ENCODE assay signal across 1 cellular context in genomic region chr1:70286453-70286852, GRCh38.
TF ChIP-seq lines count a peak whose summit lies in the region.

No MANE protein-coding gene starts in this region.

TF ChIP-seq in HEK293, 187 proteins besides CTCF, POLR2A, EP300 and RAD21 (continued from another document):
- no peak for TF ChIP-seq ZNF18 (tag by site-specific recombination; IDR thresholded peaks at IDR 0.05)
- no peak for TF ChIP-seq MZF1 (tag by site-specific recombination; IDR thresholded peaks at IDR 0.05; ENCODE audit: borderline replicate concordance)
- TF ChIP-seq ZNF677 (tag by site-specific recombination; IDR thresholded peaks at IDR 0.05), result 0 out of 2 replicates have a peak, but pooled peaks have one; percentile 13
- peak; percentile 45; the same call in 1 of the 2 replicates for TF ChIP-seq PRDM6 (tag by site-specific recombination; IDR thresholded peaks at IDR 0.05)
- no peak for TF ChIP-seq WT1 (tag by site-specific recombination; IDR thresholded peaks at IDR 0.05)
- TF ChIP-seq ZNF561 (tag by site-specific recombination; IDR thresholded peaks at IDR 0.05; ENCODE audit: borderline replicate concordance), result no peak
- TF ChIP-seq ZNF704 (tag by site-specific recombination; IDR thresholded peaks at IDR 0.05), result no peak
